8 cellular contexts compared by ENCODE assay signal in genomic region chr16:1414532-1415265, GRCh38. TPM values are rescaled to one million over a fixed set of nuclear protein-coding genes. Genes with fewer than 3 reads are reported as not detected.
A peak's percentile ranks its signal among the peaks of the same experiment; 100 is the strongest.
DNase-seq lines count a peak whose midpoint lies in the region; ATAC-seq and TF ChIP-seq lines count a peak whose summit lies in the region.

Gene UNKL (minus strand): TSS chr16:1414704. CDS start chr16:1414691, 13 bp downstream.

- H3K27ac ChIP-seq in tibial nerve, result peak within 1 kb of the TSS; percentile 70 to 95 (median 94)

- TF ChIP-seq POLR2A in tibial nerve (IDR thresholded peaks at IDR 0.05), result peak in 1 of 2 donors; percentile 32

- POLR2A ChIA-PET in activated naive CD8-positive, alpha-beta T cell treated with anti-CD3 and anti-CD28 coated beads, Interleukin-2, amount 10 ng/mL, durations not matched to agents 7 days and 5 days (lab: Charles Lee), result no interaction called here

- TF ChIP-seq CTCF in tibial nerve (IDR thresholded peaks at IDR 0.05), result no peak

- H3K9me3 ChIP-seq in tibial nerve, result no peaks in the 10 kb centered on the region

- intact Hi-C loops in cardiac septum (cut with DNase I), result no loop called here

- H3K4me3 Mint-ChIP-seq in activated naive CD8-positive, alpha-beta T cell treated with anti-CD3 and anti-CD28 coated beads, Interleukin-2, amount 10 ng/mL, durations not matched to agents 7 days and 5 days, result peak within 1 kb of the TSS; percentile 85

- H3K36me3 ChIP-seq in tibial nerve, result peaks cover 0 to 45% (median 0%) of the 10 kb centered on the region in 3 donors

- peaks cover 0 to 61% (median 6%) of the 10 kb centered on the region in 4 donors for H3K4me1 ChIP-seq in tibial nerve

- DNase-seq in NK-92 treated with Interleukin-12 subunit alpha and Interleukin-12 subunit beta, amount 100 ng/mL, for 24 hours (lab: John Stamatoyannopoulos, UW), result peak; percentile 69
- DNase-seq in NK-92 (lab: John Stamatoyannopoulos, UW; ENCODE audit: unreplicated experiment) (no peak), HT-29 (ENCODE audit: low spot score) (peak; percentile 25), SW480 (ENCODE audit: low spot score) (peak; percentile 27), cardiac septum (ENCODE audit: low spot score) (peak; percentile 90), pons (ENCODE audit: low spot score) (peak; percentile 19), tibial nerve (ENCODE audit: low spot score in 2 of 2) (peak; percentile 47 to 48)
- DNase-seq in activated naive CD8-positive, alpha-beta T cell treated with anti-CD3 and anti-CD28 coated beads, Interleukin-2, amount 10 ng/mL, durations not matched to agents 7 days and 5 days, result peak; percentile 87

- peak within 1 kb of the TSS; percentile 92 for H3K27ac Mint-ChIP-seq in activated naive CD8-positive, alpha-beta T cell treated with anti-CD3 and anti-CD28 coated beads, Interleukin-2, amount 10 ng/mL, durations not matched to agents 7 days and 5 days

- H3K4me1 Mint-ChIP-seq in activated naive CD8-positive, alpha-beta T cell treated with anti-CD3 and anti-CD28 coated beads, Interleukin-2, amount 10 ng/mL, durations not matched to agents 7 days and 5 days, result peaks cover 19% of the 10 kb centered on the region

- no peak for TF ChIP-seq EP300 in tibial nerve (IDR thresholded peaks at IDR 0.05)

- H3K36me3 Mint-ChIP-seq in activated naive CD8-positive, alpha-beta T cell treated with anti-CD3 and anti-CD28 coated beads, Interleukin-2, amount 10 ng/mL, durations not matched to agents 7 days and 5 days, result peaks cover 4% of the 10 kb centered on the region

- H3K27me3 Mint-ChIP-seq in activated naive CD8-positive, alpha-beta T cell treated with anti-CD3 and anti-CD28 coated beads, Interleukin-2, amount 10 ng/mL, durations not matched to agents 7 days and 5 days, result no peaks in the 10 kb centered on the region

- no peaks in the 10 kb centered on the region for H3K9me3 Mint-ChIP-seq in activated naive CD8-positive, alpha-beta T cell treated with anti-CD3 and anti-CD28 coated beads, Interleukin-2, amount 10 ng/mL, durations not matched to agents 7 days and 5 days

- H3K4me3 ChIP-seq in tibial nerve, result peak within 1 kb of the TSS; percentile 86 to 97 (median 92)

- ATAC-seq in activated naive CD8-positive, alpha-beta T cell treated with anti-CD3 and anti-CD28 coated beads, Interleukin-2, amount 10 ng/mL, durations not matched to agents 7 days and 5 days (ENCODE audit: low read depth), result peak; percentile 61

- no peaks in the 10 kb centered on the region for H3K27me3 ChIP-seq in tibial nerve

- 4 to 7% methylated on average over 6 to 15 of the region's 72 CpGs for WGBS in tibial nerve, 2 donors

RNA-seq across cellular contexts. Expression of gene UNKL, which starts in this region (rescaled TPM):
- total RNA-seq in HT-29 (2014; rRNA removed; shearing (Covaris generic)), result 29.1 and 32.0 TPM in 2 replicates
- total RNA-seq in activated naive CD8-positive, alpha-beta T cell treated with anti-CD3 and anti-CD28 coated beads, Interleukin-2, amount 10 ng/mL, durations not matched to agents 7 days and 5 days, result 10 to 100 TPM; 60.4 to 68.7 TPM
- total RNA-seq in cardiac septum (7.4 TPM), tibial nerve (10 to 100 TPM; 34.3 to 70.5 (median 45.0) TPM)
